Comparison of ENCODE assay signal across 4 cellular contexts in genomic region chr11:48488493-48488892, GRCh38. TPM values are rescaled to one million over a fixed set of nuclear protein-coding genes. Genes with fewer than 3 reads are reported as not detected.
"Had no signal": no experiment of that assay in that cellular context is flagged by ENCODE, and none has a peak within 500 bp of the region (broad histone marks: within the 10 kb centered on the region; RNA-seq: fewer than 3 reads in every experiment).

A gene with protein sequence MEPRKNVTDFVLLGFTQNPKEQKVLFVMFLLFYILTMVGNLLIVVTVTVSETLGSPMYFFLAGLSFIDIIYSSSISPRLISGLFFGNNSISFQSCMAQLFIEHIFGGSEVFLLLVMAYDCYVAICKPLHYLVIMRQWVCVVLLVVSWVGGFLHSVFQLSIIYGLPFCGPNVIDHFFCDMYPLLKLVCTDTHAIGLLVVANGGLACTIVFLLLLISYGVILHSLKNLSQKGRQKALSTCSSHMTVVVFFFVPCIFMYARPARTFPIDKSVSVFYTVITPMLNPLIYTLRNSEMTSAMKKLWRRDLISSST (plus strand): TSS chr11:48488793. CDS start chr11:48488793, 0 bp downstream.

RNA-seq across cellular contexts. Expression of the gene that starts here (rescaled TPM):
- polyA plus RNA-seq: adipose tissue, adrenal gland, aorta, cardiac muscle cell had no signal
